27 cellular contexts compared by ENCODE assay signal in genomic region chr20:21185849-21186248, GRCh38.
"Had no signal": no experiment of that assay in that cellular context is flagged by ENCODE, and none has a peak within 500 bp of the region (broad histone marks: within the 10 kb centered on the region; RNA-seq: fewer than 3 reads in every experiment).

No MANE protein-coding gene starts in this region.

- ATAC-seq: activated CD4-positive, alpha-beta T cell treated with anti-CD3 and anti-CD28 coated beads for 36 hours; activated naive CD4-positive, alpha-beta T cell treated with anti-CD3 and anti-CD28 coated beads, Interleukin-2, amount 50 U/mL, for 72 hours; activated T-cell treated with anti-CD3 and anti-CD28 coated beads, Interleukin-2, amount 50 U/mL, for 72 hours; esophagus mucosa; heart left ventricle had no signal

- H3K9me3 ChIP-seq: ascending aorta, breast epithelium, colonic mucosa, heart left ventricle had no signal

- FAIRE-seq: frontal cortex had no signal

- DNase-seq: activated CD4-positive, alpha-beta memory T cell treated with anti-CD3 and anti-CD28 coated beads, Interleukin-2, amount 10 ng/mL, durations not matched to agents 7 days and 5 days; activated CD4-positive, alpha-beta T cell treated with anti-CD3 and anti-CD28 coated beads for 36 hours; activated CD4-positive, alpha-beta T cell treated with anti-CD3 and anti-CD28 coated beads, Interleukin-2, amount 10 ng/mL, durations not matched to agents 7 days and 5 days; activated CD4-positive, alpha-beta T cell treated with anti-CD3 and anti-CD28 coated beads, Interleukin-2, amount 50 U/mL, for 4 hours; activated CD4-positive, CD25-positive, alpha-beta regulatory T cell; activated CD4-positive, CD25-positive, alpha-beta regulatory T cell treated with anti-CD3 and anti-CD28 coated beads, Interleukin-2, amount 50 U/mL, for 72 hours; activated CD8-positive, alpha-beta memory T cell treated with anti-CD3 and anti-CD28 coated beads, Interleukin-2, amount 50 U/mL, for 48 hours; activated gamma-delta T cell; activated naive CD4-positive, alpha-beta T cell; activated naive CD4-positive, alpha-beta T cell treated with anti-CD3 and anti-CD28 coated beads, Interleukin-2, amount 10 ng/mL, durations not matched to agents 7 days and 5 days; activated naive CD8-positive, alpha-beta T cell treated with anti-CD3 and anti-CD28 coated beads, Interleukin-2, amount 10 ng/mL, durations not matched to agents 7 days and 5 days; activated T-cell treated with anti-CD3 and anti-CD28 coated beads for 4 hours; activated T-cell treated with anti-CD3 and anti-CD28 coated beads, Interleukin-2, amount 50 U/mL, for 24 hours; activated T-cell treated with anti-CD3 and anti-CD28 coated beads, Interleukin-2, amount 50 U/mL, for 72 hours; central memory CD4-positive, alpha-beta T cell; cerebellar nuclear complex; colonic mucosa; effector CD8-positive, alpha-beta T cell; foreskin fibroblast; heart left ventricle; T-helper 2 cell had no signal

- H3K36me3 ChIP-seq: ascending aorta, breast epithelium, cardiac muscle cell, colonic mucosa, heart left ventricle had no signal

- H3K27ac ChIP-seq: ascending aorta, breast epithelium, cardiac muscle cell, colonic mucosa had no signal

- H3K4me3 ChIP-seq: ascending aorta, breast epithelium, cardiac muscle cell, colonic mucosa, heart left ventricle had no signal

- H3K4me1 ChIP-seq: breast epithelium, colonic mucosa had no signal

- H3K27me3 ChIP-seq: ascending aorta, breast epithelium, cardiac muscle cell, colonic mucosa, heart left ventricle had no signal
